In genomic region chr2:105235388-105236059, GRCh38 we compare ENCODE assay signal across 8 cellular contexts. TPM values are rescaled to one million over a fixed set of nuclear protein-coding genes. Genes with fewer than 3 reads are reported as not detected.
DNase-seq lines count a peak whose midpoint lies in the region; ATAC-seq, FAIRE-seq and TF ChIP-seq lines count a peak whose summit lies in the region.

No MANE protein-coding gene starts in this region.

- peaks cover 5% of the 10 kb centered on the region; the same call in 2 of the 3 replicates for H3K4me1 ChIP-seq in A549

- no peaks in the 10 kb centered on the region for H3K36me3 Mint-ChIP-seq in activated CD4-positive, alpha-beta T cell treated with anti-CD3 and anti-CD28 coated beads, Interleukin-2, amount 10 ng/mL, durations not matched to agents 7 days and 5 days (ENCODE audit: low read depth)

- peaks cover 8% of the 10 kb centered on the region for H3K4me1 Mint-ChIP-seq in activated CD4-positive, alpha-beta T cell treated with anti-CD3 and anti-CD28 coated beads, Interleukin-2, amount 10 ng/mL, durations not matched to agents 7 days and 5 days

- DNase-seq in A549 (ENCODE audit: low read depth in 1 of 2, low spot score in 1 of 2) (peak; percentile 34 to 82), GM18507 (ENCODE audit: extremely low spot score, insufficient read length, low read depth) (no peak), NCI-H524 treated with DMSO at 0.1 percent for 48 hours (lab: John Stamatoyannopoulos, UW) (peak; percentile 38), dermis blood vessel endothelial cell (peak; percentile 86), lung microvascular endothelial cell (ENCODE audit: low read depth in 2 of 2) (peak; percentile 78 to 81)
- DNase-seq in activated CD4-positive, alpha-beta T cell treated with anti-CD3 and anti-CD28 coated beads, Interleukin-2, amount 10 ng/mL, durations not matched to agents 7 days and 5 days: peak; percentile 71
- peak; percentile 24 for DNase-seq in stimulated activated CD8-positive, alpha-beta memory T cell treated with anti-CD3 and anti-CD28 coated beads, Interleukin-12 subunit alpha, Interleukin-12 subunit beta, amount 100 ng/mL, for 24 hours (ENCODE audit: extremely low read depth)

- H3K27ac ChIP-seq in A549: peak overlapping the region; percentile 0 to 2; a peak in 1 of 6 replicates

- TF ChIP-seq POLR2A in A549 (IDR thresholded peaks at IDR 0.05; ENCODE audit: low read length): no peak

- no peak overlapping the region for H3K27ac Mint-ChIP-seq in activated CD4-positive, alpha-beta T cell treated with anti-CD3 and anti-CD28 coated beads, Interleukin-2, amount 10 ng/mL, durations not matched to agents 7 days and 5 days

- TF ChIP-seq CTCF in A549 (IDR thresholded peaks at IDR 0.05): peak; percentile 87

- no peak for TF ChIP-seq EP300 in A549 (IDR thresholded peaks at IDR 0.05)

- peaks cover 19% of the 10 kb centered on the region for H3K27me3 Mint-ChIP-seq in activated CD4-positive, alpha-beta T cell treated with anti-CD3 and anti-CD28 coated beads, Interleukin-2, amount 10 ng/mL, durations not matched to agents 7 days and 5 days

- no peak overlapping the region for H3K4me3 ChIP-seq in A549

- H3K9me3 ChIP-seq in A549: no peaks in the 10 kb centered on the region

- CTCF ChIA-PET in A549 (lab: Yijun Ruan, JAX): interaction anchor here (0.7 to 14.7 kb wide), 24 partner anchors 8 to 164 kb away, joined by 3 to 312 read pairs (median 4); no protein-coding TSS in a partner anchor
- CTCF ChIA-PET in activated CD4-positive, alpha-beta T cell treated with anti-CD3 and anti-CD28 coated beads, Interleukin-2, amount 10 ng/mL, durations not matched to agents 7 days and 5 days (lab: Charles Lee): interaction anchor here (0.8 to 1.6 kb wide), 6 partner anchors 8 to 124 kb away, joined by 3 to 9 read pairs (median 3); no protein-coding TSS in a partner anchor

- peak overlapping the region; percentile 21 for H3K4me2 ChIP-seq in A549

- H3K9me3 Mint-ChIP-seq in activated CD4-positive, alpha-beta T cell treated with anti-CD3 and anti-CD28 coated beads, Interleukin-2, amount 10 ng/mL, durations not matched to agents 7 days and 5 days: no peaks in the 10 kb centered on the region

- POLR2A ChIA-PET in A549 (lab: Yijun Ruan, JAX): no interaction called here
- POLR2A ChIA-PET in activated CD4-positive, alpha-beta T cell treated with anti-CD3 and anti-CD28 coated beads, Interleukin-2, amount 10 ng/mL, durations not matched to agents 7 days and 5 days (lab: Charles Lee): no interaction called here

- ATAC-seq in A549: peak; percentile 79 to 90
- peak; percentile 53 for ATAC-seq in HG03342 (IDR thresholded peaks at IDR 0.05; ENCODE audit: unreplicated experiment)

- 16% methylated on average over 12 of the region's 12 CpGs for WGBS in A549 (ENCODE audit: missing lambda C conversion rate)

- peak; percentile 72 to 73 for TF ChIP-seq RAD21 in A549 (conservative IDR thresholded peaks at IDR 0.05 in 1 of 2, IDR thresholded peaks at IDR 0.05 in 1 of 2)

- no peak overlapping the region for H3K4me3 Mint-ChIP-seq in activated CD4-positive, alpha-beta T cell treated with anti-CD3 and anti-CD28 coated beads, Interleukin-2, amount 10 ng/mL, durations not matched to agents 7 days and 5 days

- FAIRE-seq in A549 (lab: Jason Lieb, UNC) (no peak), GM18507 (lab: Jason Lieb, UNC) (peak; percentile 78)

TF ChIP-seq in A549, 52 proteins besides CTCF, POLR2A, EP300 and RAD21:
- TF ChIP-seq POLR2AphosphoS2 (conservative IDR thresholded peaks at IDR 0.05; ENCODE audit: low read length) (no peak), FOSL2 (IDR thresholded peaks at IDR 0.05) (no peak), FOSL2 (CRISPR knock-in tag; IDR thresholded peaks at IDR 0.05) (peak; percentile 22; the same call in 1 of the 2 replicates), MAFK (IDR thresholded peaks at IDR 0.05; ENCODE audit: partially characterized antibody) (peak; percentile 21), RARB (CRISPR knock-in tag; IDR thresholded peaks at IDR 0.05) (no peak), FOXS1 (CRISPR knock-in tag; IDR thresholded peaks at IDR 0.05) (no peak), HEYL (CRISPR knock-in tag; IDR thresholded peaks at IDR 0.05) (no peak), GATA3 (IDR thresholded peaks at IDR 0.05; ENCODE audit: borderline replicate concordance) (0 out of 2 replicates have a peak, but pooled peaks have one; percentile 6), CHD2 (IDR thresholded peaks at IDR 0.05; ENCODE audit: low read length, partially characterized antibody) (no peak), ELK1 (IDR thresholded peaks at IDR 0.05; ENCODE audit: low read depth, low read length) (no peak), TP53 (CRISPR knock-in tag; IDR thresholded peaks at IDR 0.05) (no peak), SMC3 (IDR thresholded peaks at IDR 0.05) (peak; percentile 84)
- TF ChIP-seq, protein P1, sequence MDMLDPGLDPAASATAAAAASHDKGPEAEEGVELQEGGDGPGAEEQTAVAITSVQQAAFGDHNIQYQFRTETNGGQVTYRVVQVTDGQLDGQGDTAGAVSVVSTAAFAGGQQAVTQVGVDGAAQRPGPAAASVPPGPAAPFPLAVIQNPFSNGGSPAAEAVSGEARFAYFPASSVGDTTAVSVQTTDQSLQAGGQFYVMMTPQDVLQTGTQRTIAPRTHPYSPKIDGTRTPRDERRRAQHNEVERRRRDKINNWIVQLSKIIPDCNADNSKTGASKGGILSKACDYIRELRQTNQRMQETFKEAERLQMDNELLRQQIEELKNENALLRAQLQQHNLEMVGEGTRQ (IDR thresholded peaks at IDR 0.05): no peak

RNA-seq across cellular contexts. Expression of gene GPR45, which starts 6.0 kb away (rescaled TPM):
- polyA plus RNA-seq in A549 (2011; rRNA removed) (not detected in 2 replicates), A549 (2017; fragmentation: RNase III; extraction: RNeasy Plus Mini Kit Qiagen cat#74134 plus additional on column Dnase treatment) (0.09 TPM in 1 of 3 replicates, not detected in the others)
- polyA plus RNA-seq in A549 (2012; cell fraction: cytosol; rRNA removed): 0.04 and 0.13 TPM in 2 replicates
- polyA plus RNA-seq in A549 (2012; cell fraction: nucleus; rRNA removed): 0.08 TPM in 1 of 2 replicates, not detected in the other
- polyA minus RNA-seq in A549 (2011; rRNA and poly(A)+ RNA removed): not detected in 2 replicates
- total RNA-seq in activated CD4-positive, alpha-beta T cell treated with anti-CD3 and anti-CD28 coated beads, Interleukin-2, amount 10 ng/mL, durations not matched to agents 7 days and 5 days: not detected
- total RNA-seq in dermis blood vessel endothelial cell (not detected in 2 replicates), lung microvascular endothelial cell (not detected in 2 replicates)
